Comparison of ENCODE assay signal across 22 cellular contexts in the genomic region with DNA sequence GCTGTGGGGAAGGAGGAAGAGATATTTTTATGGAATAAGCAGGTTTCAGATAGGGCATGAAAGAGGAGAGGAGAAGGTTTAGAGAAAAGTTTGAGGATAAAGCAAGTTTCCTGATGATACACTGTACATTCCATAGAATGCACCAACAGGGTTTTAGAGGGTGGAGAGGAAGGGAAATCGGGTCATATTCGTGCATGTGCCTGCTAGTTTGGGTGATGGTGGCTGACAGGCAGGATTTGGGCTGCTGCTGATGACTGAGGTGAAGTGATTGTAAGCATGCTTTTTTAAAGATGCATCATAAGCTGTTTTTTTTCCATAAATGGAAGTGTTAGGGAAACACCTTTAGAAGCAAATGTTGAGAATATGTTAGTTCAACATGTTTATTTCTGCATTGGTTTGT.
DNase-seq lines count a peak whose midpoint lies in the region; ATAC-seq, FAIRE-seq and TF ChIP-seq lines count a peak whose summit lies in the region.
"Had no signal": no experiment of that assay in that cellular context is flagged by ENCODE, and none has a peak within 500 bp of the region (broad histone marks: within the 10 kb centered on the region; RNA-seq: fewer than 3 reads in every experiment).

No MANE protein-coding gene starts in this region.

- H3K79me2 ChIP-seq in keratinocyte (ENCODE audit: control insufficient read depth, insufficient read depth, low read length) = no peaks in the 10 kb centered on the region

- FAIRE-seq in D721Med (lab: Jason Lieb, UNC) (peak; percentile 80), GM12891 (lab: Jason Lieb, UNC) (peak; percentile 40), keratinocyte (lab: Jason Lieb, UNC) (peak; percentile 64)
- FAIRE-seq: A204.1, G401.6, GM12892, GM18507 had no signal

- no peaks in the 10 kb centered on the region for H3K36me3 ChIP-seq in keratinocyte (ENCODE audit: control insufficient read depth in 2 of 2, extremely low read depth in 1 of 2, insufficient read depth in 2 of 2, low read length in 2 of 2)
- H3K36me3 ChIP-seq: BE2C, BLaER1 had no signal

- no peak for DNase-seq in D721Med (ENCODE audit: insufficient read length, low spot score)
- no peak for DNase-seq in GM12891 (ENCODE audit: insufficient read length, low spot score)
- peak; percentile 56 for DNase-seq in epithelial cell of esophagus (ENCODE audit: low read depth)
- no peak for DNase-seq in keratinocyte (ENCODE audit: low read depth, low spot score)
- no peak for DNase-seq in natural killer cell
- no peak for DNase-seq in T-helper 1 cell
- DNase-seq: 8988T; ACHN; BE2C; C1 segment of cervical spinal cord; CD4-positive, alpha-beta memory T cell; CD4-positive, CD25-positive, alpha-beta regulatory T cell; CD8-positive, alpha-beta memory T cell; COR-L47; GF-D8 had no signal

- H3K27ac ChIP-seq in keratinocyte (ENCODE audit: control insufficient read depth, insufficient read depth, low read length) = no peak overlapping the region
- H3K27ac ChIP-seq: BLaER1 had no signal

- H3K9me1 ChIP-seq in keratinocyte (ENCODE audit: control insufficient read depth, extremely low read depth, insufficient read depth, low read length) = no peaks in the 10 kb centered on the region

- H3K27me3 Mint-ChIP-seq in natural killer cell (ENCODE audit: low read depth in 2 of 2) = peaks cover 19 to 31% of the 10 kb centered on the region in 2 donors

- ATAC-seq in natural killer cell (no peak), GM21825 (IDR thresholded peaks at IDR 0.05; ENCODE audit: unreplicated experiment) (no peak)

- TF ChIP-seq CTCF in D721Med (IDR thresholded peaks at IDR 0.05; ENCODE audit: insufficient read depth, missing control alignments) (no peak), epithelial cell of esophagus (IDR thresholded peaks at IDR 0.05; ENCODE audit: insufficient read depth, low read depth, low read length, missing control alignments) (no peak), keratinocyte (optimal IDR thresholded peaks at IDR 0.05 in 1 of 3, IDR thresholded peaks at IDR 0.05 in 1 of 3, conservative IDR thresholded peaks at IDR 0.05 in 1 of 3; ENCODE audit: extremely low read depth in 1 of 3, insufficient read depth in 2 of 3, low read length in 3 of 3) (no peak), natural killer cell (IDR thresholded peaks at IDR 0.05) (no peak)

- no peak overlapping the region for H3K4me3 Mint-ChIP-seq in natural killer cell
- H3K4me3 Mint-ChIP-seq: CD4-positive, alpha-beta memory T cell; CD4-positive, CD25-positive, alpha-beta regulatory T cell; CD8-positive, alpha-beta memory T cell had no signal

- H3K27ac Mint-ChIP-seq in natural killer cell = no peak overlapping the region
- H3K27ac Mint-ChIP-seq: CD14-positive monocyte; CD4-positive, alpha-beta memory T cell; CD4-positive, CD25-positive, alpha-beta regulatory T cell had no signal

- H3K27me3 ChIP-seq in keratinocyte (ENCODE audit: control insufficient read depth, extremely low read depth, insufficient read depth, low read length) = no peaks in the 10 kb centered on the region
- H3K27me3 ChIP-seq: BE2C, BLaER1 had no signal

- H3K4me2 ChIP-seq in keratinocyte (ENCODE audit: control insufficient read depth, extremely low read depth, insufficient read depth, low read depth, low read length) = peak overlapping the region; percentile 1
- H3K4me2 ChIP-seq: BLaER1 had no signal

- H3K9me3 ChIP-seq in keratinocyte (ENCODE audit: control insufficient read depth, low read depth, low read length) = no peaks in the 10 kb centered on the region
- H3K9me3 ChIP-seq: BE2C had no signal

- no peak for TF ChIP-seq POLR2A in GM12891 (IDR thresholded peaks at IDR 0.05; ENCODE audit: low read depth, low read length)

- H3K4me1 Mint-ChIP-seq in natural killer cell = peaks cover 7 to 8% of the 10 kb centered on the region in 2 donors

- peaks cover 24% of the 10 kb centered on the region for H3K4me1 ChIP-seq in keratinocyte (ENCODE audit: control insufficient read depth, extremely low read depth, insufficient read depth, low read length)
- H3K4me1 ChIP-seq: BE2C, BLaER1 had no signal

- intact Hi-C loops in natural killer cell (cut with micrococcal nuclease) = no loop called here

- H3K9ac ChIP-seq in keratinocyte (ENCODE audit: control insufficient read depth, extremely low read depth, insufficient read depth, low read length) = no peak overlapping the region
- H3K9ac ChIP-seq: BLaER1 had no signal

- no peak overlapping the region for H3K4me3 ChIP-seq in epithelial cell of esophagus (ENCODE audit: low read length)
- no peak overlapping the region for H3K4me3 ChIP-seq in keratinocyte (ENCODE audit: control insufficient read depth in 2 of 3, extremely low read depth in 1 of 3, insufficient read depth in 2 of 3, low read depth in 1 of 3, low read length in 3 of 3)
- H3K4me3 ChIP-seq: BLaER1 had no signal

- dilution Hi-C loops in keratinocyte (cut with MboI; ENCODE audit: extremely low pct_ligation_motif_present, low sequenced_read_pairs) = no loop called here

- H4K20me1 ChIP-seq in keratinocyte (ENCODE audit: control insufficient read depth, extremely low read depth, insufficient read depth, low read length) = no peaks in the 10 kb centered on the region
- H4K20me1 ChIP-seq: BLaER1 had no signal

- no peak overlapping the region for H2AFZ ChIP-seq in keratinocyte (ENCODE audit: control insufficient read depth, low read length)

- H3K36me3 Mint-ChIP-seq in natural killer cell = no peaks in the 10 kb centered on the region
- H3K36me3 Mint-ChIP-seq: CD14-positive monocyte; CD4-positive, alpha-beta memory T cell; CD8-positive, alpha-beta memory T cell had no signal

- H3K9me3 Mint-ChIP-seq in natural killer cell = no peaks in the 10 kb centered on the region
- H3K9me3 Mint-ChIP-seq: CD4-positive, CD25-positive, alpha-beta regulatory T cell; CD8-positive, alpha-beta memory T cell had no signal

TF ChIP-seq in GM12891, 5 proteins besides CTCF, POLR2A, EP300 and RAD21:
- TF ChIP-seq TAF1 (IDR thresholded peaks at IDR 0.05; ENCODE audit: low read depth, low read length) (no peak), POLR2AphosphoS5 (IDR thresholded peaks at IDR 0.05; ENCODE audit: low read depth, low read length) (no peak), SPI1 (IDR thresholded peaks at IDR 0.05; ENCODE audit: low read depth, low read length) (no peak), POU2F2 (IDR thresholded peaks at IDR 0.05; ENCODE audit: low read depth, low read length) (no peak), PAX5 (IDR thresholded peaks at IDR 0.05; ENCODE audit: insufficient read depth, low read length, severe bottlenecking) (no peak)
